1 cellular context compared by ENCODE assay signal in the genomic region with DNA sequence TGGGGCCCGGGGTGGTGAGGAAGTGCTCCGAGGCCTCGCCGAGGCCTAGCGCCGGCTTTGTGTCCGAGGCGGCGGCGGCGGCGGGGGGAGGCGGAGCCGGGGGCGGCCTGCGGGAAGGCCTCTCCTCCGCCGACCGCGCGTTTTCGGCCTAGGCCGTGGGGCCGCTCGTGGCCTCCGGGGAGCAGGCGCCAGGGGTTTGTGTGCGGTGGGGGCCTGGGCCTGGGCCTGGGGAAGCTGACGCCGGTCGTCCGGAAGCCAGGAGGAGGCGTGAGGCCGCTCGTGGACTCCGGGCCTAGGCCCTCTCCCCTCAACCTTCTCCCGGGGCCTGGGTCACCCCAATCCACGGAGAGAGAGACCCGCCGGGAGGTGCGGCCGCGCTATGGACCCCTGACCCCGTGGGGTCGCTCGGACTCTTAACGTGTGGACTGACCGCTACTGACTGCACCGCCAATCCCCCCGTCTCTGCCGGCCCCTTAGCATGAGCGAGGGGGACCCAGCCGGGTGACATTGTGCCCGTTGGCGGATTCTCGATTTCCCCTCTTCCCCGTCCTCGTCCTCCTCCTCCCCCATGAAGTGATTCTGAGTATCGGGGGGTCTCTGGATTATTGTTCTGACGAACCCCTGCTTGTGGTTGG.
TF ChIP-seq lines count a peak whose summit lies in the region.

No MANE protein-coding gene starts in this region.

TF ChIP-seq in K562, 482 proteins besides CTCF, POLR2A, EP300 and RAD21 (continued from another document and continues in another):
- TF ChIP-seq, protein P1, sequence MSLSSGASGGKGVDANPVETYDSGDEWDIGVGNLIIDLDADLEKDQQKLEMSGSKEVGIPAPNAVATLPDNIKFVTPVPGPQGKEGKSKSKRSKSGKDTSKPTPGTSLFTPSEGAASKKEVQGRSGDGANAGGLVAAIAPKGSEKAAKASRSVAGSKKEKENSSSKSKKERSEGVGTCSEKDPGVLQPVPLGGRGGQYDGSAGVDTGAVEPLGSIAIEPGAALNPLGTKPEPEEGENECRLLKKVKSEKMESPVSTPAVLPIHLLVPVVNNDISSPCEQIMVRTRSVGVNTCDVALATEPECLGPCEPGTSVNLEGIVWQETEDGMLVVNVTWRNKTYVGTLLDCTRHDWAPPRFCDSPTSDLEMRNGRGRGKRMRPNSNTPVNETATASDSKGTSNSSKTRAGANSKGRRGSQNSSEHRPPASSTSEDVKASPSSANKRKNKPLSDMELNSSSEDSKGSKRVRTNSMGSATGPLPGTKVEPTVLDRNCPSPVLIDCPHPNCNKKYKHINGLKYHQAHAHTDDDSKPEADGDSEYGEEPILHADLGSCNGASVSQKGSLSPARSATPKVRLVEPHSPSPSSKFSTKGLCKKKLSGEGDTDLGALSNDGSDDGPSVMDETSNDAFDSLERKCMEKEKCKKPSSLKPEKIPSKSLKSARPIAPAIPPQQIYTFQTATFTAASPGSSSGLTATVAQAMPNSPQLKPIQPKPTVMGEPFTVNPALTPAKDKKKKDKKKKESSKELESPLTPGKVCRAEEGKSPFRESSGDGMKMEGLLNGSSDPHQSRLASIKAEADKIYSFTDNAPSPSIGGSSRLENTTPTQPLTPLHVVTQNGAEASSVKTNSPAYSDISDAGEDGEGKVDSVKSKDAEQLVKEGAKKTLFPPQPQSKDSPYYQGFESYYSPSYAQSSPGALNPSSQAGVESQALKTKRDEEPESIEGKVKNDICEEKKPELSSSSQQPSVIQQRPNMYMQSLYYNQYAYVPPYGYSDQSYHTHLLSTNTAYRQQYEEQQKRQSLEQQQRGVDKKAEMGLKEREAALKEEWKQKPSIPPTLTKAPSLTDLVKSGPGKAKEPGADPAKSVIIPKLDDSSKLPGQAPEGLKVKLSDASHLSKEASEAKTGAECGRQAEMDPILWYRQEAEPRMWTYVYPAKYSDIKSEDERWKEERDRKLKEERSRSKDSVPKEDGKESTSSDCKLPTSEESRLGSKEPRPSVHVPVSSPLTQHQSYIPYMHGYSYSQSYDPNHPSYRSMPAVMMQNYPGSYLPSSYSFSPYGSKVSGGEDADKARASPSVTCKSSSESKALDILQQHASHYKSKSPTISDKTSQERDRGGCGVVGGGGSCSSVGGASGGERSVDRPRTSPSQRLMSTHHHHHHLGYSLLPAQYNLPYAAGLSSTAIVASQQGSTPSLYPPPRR (CRISPR knock-in tag; IDR thresholded peaks at IDR 0.05; ENCODE audit: borderline replicate concordance) = no peak
- TF ChIP-seq, protein P2, sequence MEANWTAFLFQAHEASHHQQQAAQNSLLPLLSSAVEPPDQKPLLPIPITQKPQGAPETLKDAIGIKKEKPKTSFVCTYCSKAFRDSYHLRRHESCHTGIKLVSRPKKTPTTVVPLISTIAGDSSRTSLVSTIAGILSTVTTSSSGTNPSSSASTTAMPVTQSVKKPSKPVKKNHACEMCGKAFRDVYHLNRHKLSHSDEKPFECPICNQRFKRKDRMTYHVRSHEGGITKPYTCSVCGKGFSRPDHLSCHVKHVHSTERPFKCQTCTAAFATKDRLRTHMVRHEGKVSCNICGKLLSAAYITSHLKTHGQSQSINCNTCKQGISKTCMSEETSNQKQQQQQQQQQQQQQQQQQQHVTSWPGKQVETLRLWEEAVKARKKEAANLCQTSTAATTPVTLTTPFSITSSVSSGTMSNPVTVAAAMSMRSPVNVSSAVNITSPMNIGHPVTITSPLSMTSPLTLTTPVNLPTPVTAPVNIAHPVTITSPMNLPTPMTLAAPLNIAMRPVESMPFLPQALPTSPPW (CRISPR knock-in tag; IDR thresholded peaks at IDR 0.05) = peak; percentile 59; the same call in 1 of the 2 replicates
- TF ChIP-seq ZBTB12 (CRISPR knock-in tag; IDR thresholded peaks at IDR 0.05) = no peak
- no peak for TF ChIP-seq CEBPG (CRISPR knock-in tag; IDR thresholded peaks at IDR 0.05)
- TF ChIP-seq CEBPG (tag; conservative IDR thresholded peaks at IDR 0.05 in 1 of 2, IDR thresholded peaks at IDR 0.05 in 1 of 2) = no peak
- no peak for TF ChIP-seq TFAM (CRISPR knock-in tag; conservative IDR thresholded peaks at IDR 0.05)
- TF ChIP-seq ARID3B (CRISPR knock-in tag; IDR thresholded peaks at IDR 0.05; ENCODE audit: borderline replicate concordance) = no peak
- no peak for TF ChIP-seq XRCC3 (IDR thresholded peaks at IDR 0.05)
- TF ChIP-seq TFE3 (CRISPR knock-in tag; IDR thresholded peaks at IDR 0.05) = no peak
- TF ChIP-seq ZNF512 (tag; IDR thresholded peaks at IDR 0.05) = no peak
- 0 out of 2 replicates have a peak, but pooled peaks have one; percentile 23 for TF ChIP-seq CC2D1A (IDR thresholded peaks at IDR 0.05)
- TF ChIP-seq, protein P3, sequence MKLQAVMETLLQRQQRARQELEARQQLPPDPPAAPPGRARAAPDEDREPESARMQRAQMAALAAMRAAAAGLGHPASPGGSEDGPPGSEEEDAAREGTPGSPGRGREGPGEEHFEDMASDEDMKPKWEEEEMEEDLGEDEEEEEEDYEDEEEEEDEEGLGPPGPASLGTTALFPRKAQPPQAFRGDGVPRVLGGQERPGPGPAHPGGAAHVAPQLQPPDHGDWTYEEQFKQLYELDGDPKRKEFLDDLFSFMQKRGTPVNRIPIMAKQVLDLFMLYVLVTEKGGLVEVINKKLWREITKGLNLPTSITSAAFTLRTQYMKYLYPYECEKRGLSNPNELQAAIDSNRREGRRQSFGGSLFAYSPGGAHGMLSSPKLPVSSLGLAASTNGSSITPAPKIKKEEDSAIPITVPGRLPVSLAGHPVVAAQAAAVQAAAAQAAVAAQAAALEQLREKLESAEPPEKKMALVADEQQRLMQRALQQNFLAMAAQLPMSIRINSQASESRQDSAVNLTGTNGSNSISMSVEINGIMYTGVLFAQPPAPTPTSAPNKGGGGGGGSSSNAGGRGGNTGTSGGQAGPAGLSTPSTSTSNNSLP (IDR thresholded peaks at IDR 0.05; ENCODE audit: borderline replicate concordance, low read depth, low read length) = no peak
- no peak for TF ChIP-seq MYBL2 (IDR thresholded peaks at IDR 0.05; ENCODE audit: low read depth)
- no peak for TF ChIP-seq MYBL2 (CRISPR knock-in tag; IDR thresholded peaks at IDR 0.05; ENCODE audit: borderline replicate concordance)
- no peak for TF ChIP-seq NFE2 (IDR thresholded peaks at IDR 0.05; ENCODE audit: low read depth)
- TF ChIP-seq ARID2 (IDR thresholded peaks at IDR 0.05) = no peak
- no peak for TF ChIP-seq HNRNPH1 (optimal IDR thresholded peaks at IDR 0.05; ENCODE audit: low read depth, low read length)
- no peak for TF ChIP-seq NR0B1 (IDR thresholded peaks at IDR 0.05; ENCODE audit: partially characterized antibody)
- TF ChIP-seq CREM (IDR thresholded peaks at IDR 0.05; ENCODE audit: low read depth) = no peak
- TF ChIP-seq, protein P4, sequence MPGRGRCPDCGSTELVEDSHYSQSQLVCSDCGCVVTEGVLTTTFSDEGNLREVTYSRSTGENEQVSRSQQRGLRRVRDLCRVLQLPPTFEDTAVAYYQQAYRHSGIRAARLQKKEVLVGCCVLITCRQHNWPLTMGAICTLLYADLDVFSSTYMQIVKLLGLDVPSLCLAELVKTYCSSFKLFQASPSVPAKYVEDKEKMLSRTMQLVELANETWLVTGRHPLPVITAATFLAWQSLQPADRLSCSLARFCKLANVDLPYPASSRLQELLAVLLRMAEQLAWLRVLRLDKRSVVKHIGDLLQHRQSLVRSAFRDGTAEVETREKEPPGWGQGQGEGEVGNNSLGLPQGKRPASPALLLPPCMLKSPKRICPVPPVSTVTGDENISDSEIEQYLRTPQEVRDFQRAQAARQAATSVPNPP (IDR thresholded peaks at IDR 0.05; ENCODE audit: borderline replicate concordance, insufficient read depth, insufficient read length) = no peak
- TF ChIP-seq, protein P5, sequence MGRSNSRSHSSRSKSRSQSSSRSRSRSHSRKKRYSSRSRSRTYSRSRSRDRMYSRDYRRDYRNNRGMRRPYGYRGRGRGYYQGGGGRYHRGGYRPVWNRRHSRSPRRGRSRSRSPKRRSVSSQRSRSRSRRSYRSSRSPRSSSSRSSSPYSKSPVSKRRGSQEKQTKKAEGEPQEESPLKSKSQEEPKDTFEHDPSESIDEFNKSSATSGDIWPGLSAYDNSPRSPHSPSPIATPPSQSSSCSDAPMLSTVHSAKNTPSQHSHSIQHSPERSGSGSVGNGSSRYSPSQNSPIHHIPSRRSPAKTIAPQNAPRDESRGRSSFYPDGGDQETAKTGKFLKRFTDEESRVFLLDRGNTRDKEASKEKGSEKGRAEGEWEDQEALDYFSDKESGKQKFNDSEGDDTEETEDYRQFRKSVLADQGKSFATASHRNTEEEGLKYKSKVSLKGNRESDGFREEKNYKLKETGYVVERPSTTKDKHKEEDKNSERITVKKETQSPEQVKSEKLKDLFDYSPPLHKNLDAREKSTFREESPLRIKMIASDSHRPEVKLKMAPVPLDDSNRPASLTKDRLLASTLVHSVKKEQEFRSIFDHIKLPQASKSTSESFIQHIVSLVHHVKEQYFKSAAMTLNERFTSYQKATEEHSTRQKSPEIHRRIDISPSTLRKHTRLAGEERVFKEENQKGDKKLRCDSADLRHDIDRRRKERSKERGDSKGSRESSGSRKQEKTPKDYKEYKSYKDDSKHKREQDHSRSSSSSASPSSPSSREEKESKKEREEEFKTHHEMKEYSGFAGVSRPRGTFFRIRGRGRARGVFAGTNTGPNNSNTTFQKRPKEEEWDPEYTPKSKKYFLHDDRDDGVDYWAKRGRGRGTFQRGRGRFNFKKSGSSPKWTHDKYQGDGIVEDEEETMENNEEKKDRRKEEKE (IDR thresholded peaks at IDR 0.05; ENCODE audit: borderline replicate concordance in 1 of 2, control insufficient read depth in 1 of 2, low read depth in 2 of 2, low read length in 1 of 2) = no peak
